ENCODE assay signal across 8 cellular contexts in genomic region chr5:63194126-63194525, GRCh38.
"Had no signal": no experiment of that assay in that cellular context is flagged by ENCODE, and none has a peak within 500 bp of the region (broad histone marks: within the 10 kb centered on the region; RNA-seq: fewer than 3 reads in every experiment).

No MANE protein-coding gene starts in this region.

- ATAC-seq: HCT116 had no signal

- H2AFZ ChIP-seq: GM23248 had no signal

- DNase-seq: GM23248, GOT3, H7, HFFc6, IMR-90 had no signal

- H3K9me3 ChIP-seq: HAP-1 had no signal

- H3K4me3 ChIP-seq: GM23248, HAP-1 had no signal

- H3K27ac ChIP-seq: GM23248, HL-60 had no signal

- H3K4me1 ChIP-seq: HAP-1 had no signal

- H3K36me3 ChIP-seq: HAP-1 had no signal

- H3K9ac ChIP-seq: GM23248 had no signal
